20 cellular contexts compared by ENCODE assay signal in the genomic region with DNA sequence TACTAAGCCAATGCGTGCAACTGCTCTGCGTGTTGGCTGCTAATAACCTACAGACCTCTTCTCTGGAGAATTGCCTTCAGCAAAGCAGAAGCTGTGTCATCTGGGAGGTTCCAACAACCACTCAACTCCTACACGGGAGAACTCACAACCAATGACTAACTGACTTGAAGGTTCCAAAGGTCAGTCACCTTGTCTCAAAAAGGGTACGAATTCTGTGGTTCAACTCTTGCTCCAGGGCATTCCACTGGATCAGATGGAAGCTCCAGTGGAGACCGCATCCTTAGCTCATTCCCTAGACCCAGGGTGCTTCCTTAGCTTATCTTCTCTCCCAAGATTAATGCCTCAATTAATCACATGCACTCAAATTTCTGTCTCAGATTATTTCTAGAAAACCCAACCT.
DNase-seq lines count a peak whose midpoint lies in the region; ATAC-seq, FAIRE-seq and TF ChIP-seq lines count a peak whose summit lies in the region.
"Had no signal": no experiment of that assay in that cellular context is flagged by ENCODE, and none has a peak within 500 bp of the region (broad histone marks: within the 10 kb centered on the region; RNA-seq: fewer than 3 reads in every experiment).

No MANE protein-coding gene starts in this region.

- CTCF ChIA-PET in endothelial cell of umbilical vein (lab: Charles Lee): interaction anchor here (1.1 kb wide), 1 partner anchor 392 kb away, joined by 4 read pairs; no protein-coding TSS in a partner anchor

- H3K36me3 Mint-ChIP-seq in effector memory CD8-positive, alpha-beta T cell (ENCODE audit: insufficient read depth): no peaks in the 10 kb centered on the region
- H3K36me3 Mint-ChIP-seq: CD4-positive, alpha-beta memory T cell had no signal

- no peak overlapping the region for H3K9ac ChIP-seq in endothelial cell of umbilical vein (replicated peaks; ENCODE audit: extremely low read depth, insufficient read depth, low read length)
- H3K9ac ChIP-seq: GM23248 had no signal

- no peaks in the 10 kb centered on the region for H3K79me2 ChIP-seq in endothelial cell of umbilical vein (ENCODE audit: control insufficient read depth, insufficient read depth, low read length)

- POLR2A ChIA-PET in endothelial cell of umbilical vein (lab: Charles Lee): no interaction called here

- no peak overlapping the region for H3K4me3 Mint-ChIP-seq in effector memory CD8-positive, alpha-beta T cell
- H3K4me3 Mint-ChIP-seq: CD4-positive, alpha-beta memory T cell had no signal

- no peaks in the 10 kb centered on the region for H3K36me3 ChIP-seq in endothelial cell of umbilical vein (ENCODE audit: control insufficient read depth in 2 of 2, extremely low read depth in 1 of 2, insufficient read depth in 2 of 2, low read length in 2 of 2)
- no peaks in the 10 kb centered on the region for H3K36me3 ChIP-seq in heart right ventricle

- no peak overlapping the region for H2AFZ ChIP-seq in endothelial cell of umbilical vein (ENCODE audit: low read depth, low read length)
- H2AFZ ChIP-seq: GM23248 had no signal

- TF ChIP-seq POLR2A in endothelial cell of umbilical vein (IDR thresholded peaks at IDR 0.05; ENCODE audit: low read depth, low read length): no peak

- H3K27ac ChIP-seq in endothelial cell of umbilical vein (ENCODE audit: insufficient read depth, low read depth, low read length): no peak overlapping the region
- H3K27ac ChIP-seq in heart right ventricle: no peak overlapping the region
- H3K27ac ChIP-seq: GM23248 had no signal

- H3K4me1 ChIP-seq in endothelial cell of umbilical vein (ENCODE audit: control insufficient read depth, extremely low read depth, insufficient read depth, low read length) (no peaks in the 10 kb centered on the region), heart right ventricle (no peaks in the 10 kb centered on the region)

- H3K27me3 Mint-ChIP-seq in effector memory CD8-positive, alpha-beta T cell: peaks cover 0 to 10% of the 10 kb centered on the region in 2 donors
- H3K27me3 Mint-ChIP-seq: CD4-positive, alpha-beta memory T cell had no signal

- H3K4me2 ChIP-seq in endothelial cell of umbilical vein (ENCODE audit: insufficient read depth, low read length): no peak overlapping the region

- no peak for ATAC-seq in effector memory CD8-positive, alpha-beta T cell (replicated peaks)
- ATAC-seq in heart right ventricle: no peak
- ATAC-seq: GM12878 had no signal

- no peak overlapping the region for H3K27ac Mint-ChIP-seq in effector memory CD8-positive, alpha-beta T cell
- H3K27ac Mint-ChIP-seq: CD4-positive, alpha-beta memory T cell had no signal

- no peaks in the 10 kb centered on the region for H3K4me1 Mint-ChIP-seq in effector memory CD8-positive, alpha-beta T cell (ENCODE audit: low read depth in 2 of 2)
- H3K4me1 Mint-ChIP-seq: CD4-positive, alpha-beta memory T cell had no signal

- H4K20me1 ChIP-seq in endothelial cell of umbilical vein (replicated peaks; ENCODE audit: control insufficient read depth, extremely low read depth, insufficient read depth, low read length): no peaks in the 10 kb centered on the region

- H3K9me3 ChIP-seq in endothelial cell of umbilical vein (replicated peaks; ENCODE audit: control insufficient read depth, insufficient read depth, low read length) (no peaks in the 10 kb centered on the region), heart right ventricle (peaks cover 0 to 14% (median 5%) of the 10 kb centered on the region in 11 donors)

- no peaks in the 10 kb centered on the region for H3K9me1 ChIP-seq in endothelial cell of umbilical vein (replicated peaks; ENCODE audit: control insufficient read depth, extremely low read depth, insufficient read depth, low read length)

- WGBS in heart right ventricle, 2 donors: 91 to 94% methylated on average over 5 of the region's 5 CpGs

- DNase-seq in M059J (ENCODE audit: low read depth) (peak; percentile 15), RPMI7951 (ENCODE audit: low read depth) (peak; percentile 85), endothelial cell of umbilical vein (ENCODE audit: low read depth, low spot score) (no peak), urothelium cell line (ENCODE audit: low spot score) (no peak), NCI-H526 treated with DMSO at 0.1 percent for 48 hours (lab: John Stamatoyannopoulos, UW) (no peak), heart right ventricle (no peak)
- DNase-seq in effector memory CD8-positive, alpha-beta T cell: no peak
- DNase-seq: C1 segment of cervical spinal cord; Calu3; CD4-positive, alpha-beta memory T cell; COR-L47; DMS79; EL; GDM1; GM23248; H7; HCEC 1CT had no signal

- no TSS peak for BruUV-seq in endothelial cell of umbilical vein (replicated peaks; lab: Mats Ljungman, UMichigan)

- H3K9me3 Mint-ChIP-seq in effector memory CD8-positive, alpha-beta T cell: peaks cover 0 to 2% of the 10 kb centered on the region in 2 donors

- dilution Hi-C loops in endothelial cell of umbilical vein (cut with MboI; ENCODE audit: extremely low pct_ligation_motif_present, low sequenced_read_pairs): no loop called here

- H3K27me3 ChIP-seq in endothelial cell of umbilical vein (ENCODE audit: control insufficient read depth in 2 of 2, insufficient read depth in 2 of 2, low read length in 2 of 2) (peaks cover 3 to 6% of the 10 kb centered on the region in 2 experiments), heart right ventricle (peaks cover 0 to 4% (median 0%) of the 10 kb centered on the region in 7 donors)

- H3K4me3 ChIP-seq in endothelial cell of umbilical vein (replicated peaks in 1 of 3; ENCODE audit: insufficient read depth in 1 of 3, low read depth in 1 of 3, low read length in 3 of 3): no peak overlapping the region
- no peak overlapping the region for H3K4me3 ChIP-seq in heart right ventricle
- H3K4me3 ChIP-seq: GM12878, GM23248 had no signal

- intact Hi-C loops in endothelial cell of umbilical vein (cut with micrococcal nuclease) (no loop called here), heart right ventricle (cut with DNase I) (no loop called here)

- TF ChIP-seq CTCF in endothelial cell of umbilical vein (IDR thresholded peaks at IDR 0.05; ENCODE audit: extremely low read depth in 1 of 2, insufficient read depth in 1 of 2, low read depth in 1 of 2, low read length in 2 of 2): no peak
- TF ChIP-seq CTCF in heart right ventricle (IDR thresholded peaks at IDR 0.05): no peak

- FAIRE-seq in endothelial cell of umbilical vein (lab: Jason Lieb, UNC) (peak; percentile 8), urothelium cell line (lab: Jason Lieb, UNC) (peak; percentile 9)
- FAIRE-seq: GM12878, GM19239, H1 had no signal

TF ChIP-seq in endothelial cell of umbilical vein, 7 proteins besides CTCF, POLR2A, EP300 and RAD21:
- TF ChIP-seq, protein P1, sequence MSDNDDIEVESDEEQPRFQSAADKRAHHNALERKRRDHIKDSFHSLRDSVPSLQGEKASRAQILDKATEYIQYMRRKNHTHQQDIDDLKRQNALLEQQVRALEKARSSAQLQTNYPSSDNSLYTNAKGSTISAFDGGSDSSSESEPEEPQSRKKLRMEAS (IDR thresholded peaks at IDR 0.05; ENCODE audit: insufficient read depth, insufficient read length): no peak
- TF ChIP-seq JUN (IDR thresholded peaks at IDR 0.05; ENCODE audit: borderline replicate concordance, insufficient read depth, insufficient read length, low read depth): no peak
- TF ChIP-seq FOS (IDR thresholded peaks at IDR 0.05; ENCODE audit: borderline replicate concordance, insufficient read depth, low read length): no peak
- no peak for TF ChIP-seq EZH2 (IDR thresholded peaks at IDR 0.05; ENCODE audit: borderline replicate concordance, low read depth, low read length, severe bottlenecking)
- no peak for TF ChIP-seq MYC (IDR thresholded peaks at IDR 0.05; ENCODE audit: low read depth, low read length)
- no peak for TF ChIP-seq GATA2 (IDR thresholded peaks at IDR 0.05; ENCODE audit: insufficient read depth, insufficient read length, low read depth, low read length)
- TF ChIP-seq POLR2AphosphoS5 (IDR thresholded peaks at IDR 0.05; ENCODE audit: insufficient read depth, low read depth, low read length): no peak

Comparison
In these comparisons a context has a peak if more than half of its experiments do, and no peak if none do; other contexts are left out.
1. DNase-seq: peak in M059J (single experiment) and RPMI7951 (single experiment); none in endothelial cell of umbilical vein (single experiment), urothelium cell line (single experiment), effector memory CD8-positive, alpha-beta T cell (0 of 3), NCI-H526 treated with DMSO at 0.1 percent for 48 hours (single experiment) and heart right ventricle (0 of 2).